Comparison of ENCODE assay signal across 9 cellular contexts in the genomic region with DNA sequence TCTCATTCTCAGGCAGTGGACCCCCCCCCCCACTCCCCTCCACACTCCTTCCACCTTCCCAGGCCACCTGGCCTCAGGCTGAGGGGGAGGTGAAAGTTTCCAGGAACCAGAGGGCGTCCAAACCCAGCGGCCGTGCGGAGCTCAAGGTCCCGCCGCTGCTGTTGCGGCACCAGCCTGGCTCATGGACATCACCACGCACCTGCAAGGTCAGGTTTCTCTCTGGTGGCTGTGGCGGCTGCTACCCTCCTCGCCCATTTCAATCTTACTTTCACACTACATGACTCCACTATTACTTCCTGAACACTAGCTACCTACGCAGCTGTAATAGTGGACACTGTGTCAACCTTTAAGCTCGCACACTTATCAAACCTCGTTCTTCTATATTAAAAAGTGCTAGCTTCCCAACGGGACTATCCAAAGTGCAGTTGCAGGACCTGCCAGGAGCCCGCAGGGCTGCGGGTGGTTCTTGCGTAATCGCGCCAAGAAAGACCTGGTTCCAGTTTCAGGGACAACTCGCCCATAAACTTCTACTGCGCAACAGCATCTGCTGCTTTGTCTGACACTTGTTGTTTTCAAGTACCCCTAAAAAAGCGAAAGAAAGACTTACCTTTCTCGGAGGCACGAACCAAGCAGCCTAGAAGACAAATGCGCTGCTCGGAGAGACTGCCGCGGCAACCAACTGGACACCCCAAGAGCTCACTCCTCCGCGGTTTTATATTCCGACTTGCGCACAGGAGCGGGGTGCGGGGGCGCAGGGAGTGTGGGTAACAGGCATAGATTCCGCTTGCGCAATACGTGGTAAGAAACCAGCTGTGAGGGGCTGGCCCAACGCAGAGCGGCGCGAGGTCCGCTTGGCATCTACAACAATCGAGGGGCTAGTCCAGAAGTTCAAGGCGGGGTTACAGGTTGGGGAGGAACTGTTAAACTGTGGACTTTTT. TPM values are rescaled to one million over a fixed set of nuclear protein-coding genes. Genes with fewer than 3 reads are reported as not detected.
A peak's percentile ranks its signal among the peaks of the same experiment; 100 is the strongest.
DNase-seq lines count a peak whose midpoint lies in the region; ATAC-seq and TF ChIP-seq lines count a peak whose summit lies in the region.
"Had no signal": no experiment of that assay in that cellular context is flagged by ENCODE, and none has a peak within 500 bp of the region (broad histone marks: within the 10 kb centered on the region; RNA-seq: fewer than 3 reads in every experiment).

A gene with protein sequence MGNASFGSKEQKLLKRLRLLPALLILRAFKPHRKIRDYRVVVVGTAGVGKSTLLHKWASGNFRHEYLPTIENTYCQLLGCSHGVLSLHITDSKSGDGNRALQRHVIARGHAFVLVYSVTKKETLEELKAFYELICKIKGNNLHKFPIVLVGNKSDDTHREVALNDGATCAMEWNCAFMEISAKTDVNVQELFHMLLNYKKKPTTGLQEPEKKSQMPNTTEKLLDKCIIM (minus strand): TSS at position 687 of the 938 bp plus-strand sequence. CDS start 3,330 bp downstream, outside the sequence.

- no peaks in the 10 kb centered on the region for H3K9me3 ChIP-seq in heart left ventricle

- H3K27ac Mint-ChIP-seq in GM23338: no peak within 1 kb of the TSS
- H3K27ac Mint-ChIP-seq in activated naive CD8-positive, alpha-beta T cell treated with anti-CD3 and anti-CD28 coated beads for 36 hours: no peak within 1 kb of the TSS

- intact Hi-C loops in heart left ventricle (cut with DNase I): loop anchor here in 3 of 10 donors (2.0 to 5.0 kb wide), 4 partner anchors 62 to 198 kb away; no protein-coding TSS in a partner anchor

- peaks cover 24% of the 10 kb centered on the region for H3K27me3 Mint-ChIP-seq in GM23338 (ENCODE audit: insufficient read depth, low read depth, poor library complexity)
- H3K27me3 Mint-ChIP-seq in activated naive CD8-positive, alpha-beta T cell treated with anti-CD3 and anti-CD28 coated beads for 36 hours: peaks cover 51% of the 10 kb centered on the region

- H3K36me3 ChIP-seq in GM23338 (ENCODE audit: insufficient read depth): no peaks in the 10 kb centered on the region
- H3K36me3 ChIP-seq in heart left ventricle: no peaks in the 10 kb centered on the region

- no peaks in the 10 kb centered on the region for H3K36me3 Mint-ChIP-seq in GM23338 (ENCODE audit: low read depth)
- H3K36me3 Mint-ChIP-seq in activated naive CD8-positive, alpha-beta T cell treated with anti-CD3 and anti-CD28 coated beads for 36 hours: no peaks in the 10 kb centered on the region

- H3F3A ChIP-seq in GM23338 (replicated peaks; ENCODE audit: low read depth): 0 out of 2 replicates have a peak, but pooled peaks cover 2% of the 10 kb centered on the region

- no peaks in the 10 kb centered on the region for H3K79me2 ChIP-seq in GM23338 (replicated peaks; ENCODE audit: insufficient read depth)

- H3K9me2 ChIP-seq in GM23338 (ENCODE audit: insufficient read depth): no peaks in the 10 kb centered on the region

- H3K9me3 Mint-ChIP-seq in GM23338: no peaks in the 10 kb centered on the region
- no peaks in the 10 kb centered on the region for H3K9me3 Mint-ChIP-seq in activated naive CD8-positive, alpha-beta T cell treated with anti-CD3 and anti-CD28 coated beads for 36 hours

- TF ChIP-seq CTCF in GM23338 (conservative IDR thresholded peaks at IDR 0.05; ENCODE audit: low read depth in 2 of 2): no peak
- TF ChIP-seq CTCF in heart left ventricle (IDR thresholded peaks at IDR 0.05): no peak

- H2AFZ ChIP-seq in GM23338: peak within 1 kb of the TSS; percentile 96

- TF ChIP-seq POLR2A in heart left ventricle (IDR thresholded peaks at IDR 0.05): no peak

- WGBS in heart left ventricle, 4 donors: 56 to 65% (median 62%) methylated on average over 45 of the region's 45 CpGs

- H3K27ac ChIP-seq in GM23338 (ENCODE audit: low read depth): no peak within 1 kb of the TSS
- H3K27ac ChIP-seq in heart left ventricle: peak within 1 kb of the TSS in 1 of 12 donors; percentile 1

- H4K20me1 ChIP-seq in GM23338 (replicated peaks; ENCODE audit: insufficient read depth): no peaks in the 10 kb centered on the region

- H3K4me3 ChIP-seq in GM23338 (peak within 1 kb of the TSS; percentile 63), heart left ventricle (peak within 1 kb of the TSS in 11 of 12 donors; percentile 7 to 58 (median 47))

- DNase-seq in GM23338 (ENCODE audit: low spot score) (peak; percentile 44), heart left ventricle (peak in 3 of 5 donors; percentile 25 to 54 (median 40)), retina (peak; percentile 34), NCI-H2029 (lab: John Stamatoyannopoulos, UW) (no peak), cerebellum (ENCODE audit: low spot score) (no peak), NOMO-1 (lab: John Stamatoyannopoulos, UW; ENCODE audit: unreplicated experiment in 2 of 2) (no peak), OCI-M2 (lab: John Stamatoyannopoulos, UW; ENCODE audit: unreplicated experiment) (no peak)
- DNase-seq in activated naive CD8-positive, alpha-beta T cell treated with anti-CD3 and anti-CD28 coated beads for 36 hours: peak; percentile 21

- H3K27me3 ChIP-seq in GM23338 (ENCODE audit: insufficient read depth) (peaks cover 40% of the 10 kb centered on the region), heart left ventricle (peaks cover 0 to 12% (median 0%) of the 10 kb centered on the region in 9 donors)

- H3K4me1 ChIP-seq in GM23338 (ENCODE audit: insufficient read depth) (peaks cover 35% of the 10 kb centered on the region), heart left ventricle (no peaks in the 10 kb centered on the region)

- peaks cover 11% of the 10 kb centered on the region for H3K4me1 Mint-ChIP-seq in GM23338
- peaks cover 8% of the 10 kb centered on the region for H3K4me1 Mint-ChIP-seq in activated naive CD8-positive, alpha-beta T cell treated with anti-CD3 and anti-CD28 coated beads for 36 hours

- ATAC-seq in GM23338 (peak; percentile 42), heart left ventricle (peak; percentile 57 to 77 (median 66))

- peak within 1 kb of the TSS; percentile 84 for H3K4me2 ChIP-seq in GM23338

- H3K4me3 Mint-ChIP-seq in GM23338: peak within 1 kb of the TSS; percentile 73
- H3K4me3 Mint-ChIP-seq in activated naive CD8-positive, alpha-beta T cell treated with anti-CD3 and anti-CD28 coated beads for 36 hours: peak within 1 kb of the TSS; percentile 55

TF ChIP-seq in GM23338, 12 proteins besides CTCF, POLR2A, EP300 and RAD21:
- TF ChIP-seq, protein P1, sequence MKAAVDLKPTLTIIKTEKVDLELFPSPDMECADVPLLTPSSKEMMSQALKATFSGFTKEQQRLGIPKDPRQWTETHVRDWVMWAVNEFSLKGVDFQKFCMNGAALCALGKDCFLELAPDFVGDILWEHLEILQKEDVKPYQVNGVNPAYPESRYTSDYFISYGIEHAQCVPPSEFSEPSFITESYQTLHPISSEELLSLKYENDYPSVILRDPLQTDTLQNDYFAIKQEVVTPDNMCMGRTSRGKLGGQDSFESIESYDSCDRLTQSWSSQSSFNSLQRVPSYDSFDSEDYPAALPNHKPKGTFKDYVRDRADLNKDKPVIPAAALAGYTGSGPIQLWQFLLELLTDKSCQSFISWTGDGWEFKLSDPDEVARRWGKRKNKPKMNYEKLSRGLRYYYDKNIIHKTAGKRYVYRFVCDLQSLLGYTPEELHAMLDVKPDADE (IDR thresholded peaks at IDR 0.05): no peak
- peak; percentile 49 for TF ChIP-seq EZH2 (IDR thresholded peaks at IDR 0.05; ENCODE audit: low read depth, unreplicated experiment)

RNA-seq across cellular contexts. Expression of the gene that starts here (rescaled TPM):
- 0.12 and 0.21 TPM in 2 replicates for total RNA-seq in GM23338 (2014; rRNA removed; shearing (Covaris generic))
- polyA plus RNA-seq in GM23338 (2016; fragmentation: Nextera tagmentation; extraction: Ambion mirVana): 0.40 and 0.54 TPM in 2 replicates
- total RNA-seq in activated naive CD8-positive, alpha-beta T cell treated with anti-CD3 and anti-CD28 coated beads for 36 hours: under 1 TPM; 0.47 to 0.52 TPM
- total RNA-seq in heart left ventricle: 10 to 100 TPM in 4 of 9 donors, 1 to 10 TPM in 5; 7.0 to 22.1 (median 10.0) TPM
- polyA plus RNA-seq in heart left ventricle: 10 to 100 TPM in 1 of 2 donors, 1 to 10 TPM in 1; 3.8 to 10.9 TPM
- 2.4 TPM for total RNA-seq in cerebellum
- total RNA-seq: NCI-H460 had no signal

Comparison
In these comparisons a context has a peak if more than half of its experiments do, and no peak if none do; other contexts are left out.
1. Peak in DNase-seq, ATAC-seq, H3K4me3 ChIP-seq and H3K4me2 ChIP-seq in GM23338; RNA of the gene not detected or under 1 TPM.
2. Peak in DNase-seq in activated naive CD8-positive, alpha-beta T cell treated with anti-CD3 and anti-CD28 coated beads for 36 hours; RNA of the gene not detected or under 1 TPM.
3. DNase-seq: peak in heart left ventricle (3 of 5) and retina (single experiment); none in NCI-H2029 (single experiment), cerebellum (single experiment), NOMO-1 (0 of 2) and OCI-M2 (single experiment).